Comparison of ENCODE assay signal across 13 cellular contexts in genomic region chr1:245589827-245590421, GRCh38.
"Had no signal": no experiment of that assay in that cellular context is flagged by ENCODE, and none has a peak within 500 bp of the region (broad histone marks: within the 10 kb centered on the region; RNA-seq: fewer than 3 reads in every experiment).

No MANE protein-coding gene starts in this region.

- H3K27ac Mint-ChIP-seq: activated CD4-positive, alpha-beta memory T cell treated with anti-CD3 and anti-CD28 coated beads, Interleukin-2, amount 10 ng/mL, durations not matched to agents 7 days and 5 days; activated naive CD8-positive, alpha-beta T cell treated with anti-CD3 and anti-CD28 coated beads for 36 hours had no signal

- H3K4me1 Mint-ChIP-seq: activated CD4-positive, alpha-beta memory T cell treated with anti-CD3 and anti-CD28 coated beads, Interleukin-2, amount 10 ng/mL, durations not matched to agents 7 days and 5 days; activated naive CD8-positive, alpha-beta T cell treated with anti-CD3 and anti-CD28 coated beads for 36 hours; naive B cell had no signal

- H3K27ac ChIP-seq: tibial artery had no signal

- H3K36me3 ChIP-seq: tibial artery had no signal

- DNase-seq: activated CD4-positive, alpha-beta memory T cell treated with anti-CD3 and anti-CD28 coated beads, Interleukin-2, amount 10 ng/mL, durations not matched to agents 7 days and 5 days; activated CD4-positive, alpha-beta T cell treated with anti-CD3 and anti-CD28 coated beads for 1 hour; activated gamma-delta T cell treated with Interleukin-2 at 50 U/mL for 16 hours; activated naive CD8-positive, alpha-beta T cell treated with anti-CD3 and anti-CD28 coated beads for 36 hours; activated T-cell treated with anti-CD3 and anti-CD28 coated beads, Interleukin-2, amount 50 U/mL, for 48 hours; dermis blood vessel endothelial cell; erythroblast; kidney; naive B cell; occipital lobe; stimulated activated CD4-positive, alpha-beta T cell treated with anti-CD3 and anti-CD28 coated beads, Interleukin-4, amount 100 ng/mL, for 4 hours; SW 1271; tibial artery had no signal

- H3K9me3 Mint-ChIP-seq: activated CD4-positive, alpha-beta memory T cell treated with anti-CD3 and anti-CD28 coated beads, Interleukin-2, amount 10 ng/mL, durations not matched to agents 7 days and 5 days had no signal

- H3K4me3 ChIP-seq: tibial artery had no signal

- H3K4me3 Mint-ChIP-seq: activated CD4-positive, alpha-beta memory T cell treated with anti-CD3 and anti-CD28 coated beads, Interleukin-2, amount 10 ng/mL, durations not matched to agents 7 days and 5 days; activated naive CD8-positive, alpha-beta T cell treated with anti-CD3 and anti-CD28 coated beads for 36 hours; naive B cell had no signal

- H3K27me3 Mint-ChIP-seq: activated CD4-positive, alpha-beta memory T cell treated with anti-CD3 and anti-CD28 coated beads, Interleukin-2, amount 10 ng/mL, durations not matched to agents 7 days and 5 days; activated naive CD8-positive, alpha-beta T cell treated with anti-CD3 and anti-CD28 coated beads for 36 hours had no signal

- H3K4me1 ChIP-seq: tibial artery had no signal

- H3K36me3 Mint-ChIP-seq: activated naive CD8-positive, alpha-beta T cell treated with anti-CD3 and anti-CD28 coated beads for 36 hours; naive B cell had no signal

- H3K9me3 ChIP-seq: tibial artery had no signal
